In the genomic region with DNA sequence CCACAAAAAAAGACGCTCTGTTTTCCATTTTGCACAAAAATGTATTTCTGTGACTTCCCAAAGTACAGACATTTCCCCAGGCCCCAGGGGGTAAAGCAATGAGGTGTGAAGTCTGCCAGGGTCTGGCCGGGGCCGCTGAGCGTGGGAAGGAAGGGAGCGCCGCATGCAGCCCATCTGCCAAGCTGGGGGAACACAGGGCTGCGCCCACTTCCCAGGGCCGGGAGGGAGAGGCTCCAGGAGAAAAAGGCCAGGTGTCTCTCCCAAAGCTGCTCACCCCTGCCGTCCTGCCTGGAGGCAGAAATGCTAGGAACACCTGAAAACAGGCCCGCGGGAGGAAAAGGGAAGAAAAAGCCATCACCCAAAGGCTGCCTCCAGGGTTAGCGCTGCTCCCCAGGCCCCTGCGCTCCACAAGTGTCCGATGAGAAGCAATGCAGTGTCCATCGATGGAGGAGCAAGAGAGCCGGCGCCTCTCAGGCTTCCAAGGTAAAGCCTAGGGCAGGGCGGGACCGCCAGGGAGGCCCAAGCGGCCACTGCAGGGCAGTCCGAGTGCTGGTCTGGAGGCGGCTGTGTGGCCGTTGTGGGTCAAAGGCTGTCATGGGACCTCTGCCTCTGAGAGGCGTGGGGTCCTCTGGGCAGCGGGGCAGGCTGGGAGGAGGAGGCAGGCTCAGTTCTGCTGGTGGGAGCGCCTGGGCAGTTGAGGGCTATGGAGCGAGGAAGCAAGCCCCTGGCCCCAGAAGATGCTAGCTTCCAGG, we compare ENCODE assay signal across 35 cellular contexts. TPM values are rescaled to one million over a fixed set of nuclear protein-coding genes. Genes with fewer than 3 reads are reported as not detected.
DNase-seq lines count a peak whose midpoint lies in the region; ATAC-seq and TF ChIP-seq lines count a peak whose summit lies in the region.
"Had no signal": no experiment of that assay in that cellular context is flagged by ENCODE, and none has a peak within 500 bp of the region (broad histone marks: within the 10 kb centered on the region; RNA-seq: fewer than 3 reads in every experiment).

No MANE protein-coding gene starts in this region.

- no peak for TF ChIP-seq EP300 in SK-N-SH (IDR thresholded peaks at IDR 0.05; ENCODE audit: borderline replicate concordance in 1 of 2, low read depth in 1 of 2, low read length in 1 of 2)

- ATAC-seq in Right ventricle myocardium inferior (no peak), Right ventricle myocardium superior (ENCODE audit: poor library complexity) (no peak)
- no peak for ATAC-seq in stimulated activated memory B cell treated with anti-CD40 and anti-IgM and Interleukin-4, amounts not matched to agents 10 μg/mL and 1 μg/mL and 100 μg/mL, for 72 hours
- ATAC-seq: A549; activated CD4-positive, CD25-positive, alpha-beta regulatory T cell treated with anti-CD3 and anti-CD28 coated beads, Interleukin-2, amount 50 U/mL, for 24 hours; gastroesophageal sphincter; left lung; Panc1 had no signal

- POLR2A ChIA-PET in SK-N-SH (lab: Yijun Ruan, JAX): no interaction called here

- peaks cover 10% of the 10 kb centered on the region for H3F3A ChIP-seq in SK-N-SH (replicated peaks; ENCODE audit: insufficient read depth)

- H3K9me3 ChIP-seq in SK-N-SH (no peaks in the 10 kb centered on the region), endodermal cell (ENCODE audit: control insufficient read depth, low read length) (no peaks in the 10 kb centered on the region), tibial artery (no peaks in the 10 kb centered on the region)
- H3K9me3 ChIP-seq: A549, gastroesophageal sphincter, left lung, upper lobe of left lung had no signal

- no peak for TF ChIP-seq CTCF in SK-N-SH (IDR thresholded peaks at IDR 0.05)
- no peak for TF ChIP-seq CTCF in endodermal cell (conservative IDR thresholded peaks at IDR 0.05)
- no peak for TF ChIP-seq CTCF in tibial artery (IDR thresholded peaks at IDR 0.05)
- TF ChIP-seq CTCF in GM10266 (IDR thresholded peaks at IDR 0.05; ENCODE audit: control insufficient read depth, insufficient read depth, low read depth, missing control alignments): no peak

- peak overlapping the region; percentile 31 for H3K27ac Mint-ChIP-seq in endodermal cell
- H3K27ac Mint-ChIP-seq in stimulated activated memory B cell treated with anti-CD40 and anti-IgM and Interleukin-4, amounts not matched to agents 10 μg/mL and 1 μg/mL and 100 μg/mL, for 72 hours: peak overlapping the region; percentile 55
- H3K27ac Mint-ChIP-seq: activated naive CD8-positive, alpha-beta T cell treated with anti-CD3 and anti-CD28 coated beads for 36 hours; B cell; dendritic cell treated with granulocyte-macrophage colony-stimulating factor and Interleukin-4, amounts not matched to agents 40 ng/mL and 50 ng/mL, for 4 days; mesothelial cell of epicardium had no signal

- H3K36me3 Mint-ChIP-seq in endodermal cell (ENCODE audit: low read depth): peaks cover 15% of the 10 kb centered on the region
- peaks cover 20% of the 10 kb centered on the region for H3K36me3 Mint-ChIP-seq in stimulated activated memory B cell treated with anti-CD40 and anti-IgM and Interleukin-4, amounts not matched to agents 10 μg/mL and 1 μg/mL and 100 μg/mL, for 72 hours
- H3K36me3 Mint-ChIP-seq: activated naive CD8-positive, alpha-beta T cell treated with anti-CD3 and anti-CD28 coated beads for 36 hours; naive B cell had no signal

- H3K9ac ChIP-seq in SK-N-SH: no peak overlapping the region
- no peak overlapping the region for H3K9ac ChIP-seq in endodermal cell (ENCODE audit: extremely low read depth, low read length, poor library complexity, severe bottlenecking)

- H3K4me1 ChIP-seq in SK-N-SH (ENCODE audit: control insufficient read depth in 1 of 2, insufficient read depth in 2 of 2, low read depth in 1 of 2, low read length in 1 of 2) (peaks cover 0 to 27% of the 10 kb centered on the region in 2 experiments; a peak in 1 of 4 replicates), endodermal cell (ENCODE audit: control insufficient read depth, insufficient read depth, low read length) (no peaks in the 10 kb centered on the region), tibial artery (peaks cover 0 to 1% (median under 1%) of the 10 kb centered on the region in 4 donors)

- H3K4me1 Mint-ChIP-seq in endodermal cell: peaks cover 10% of the 10 kb centered on the region
- H3K4me1 Mint-ChIP-seq in stimulated activated memory B cell treated with anti-CD40 and anti-IgM and Interleukin-4, amounts not matched to agents 10 μg/mL and 1 μg/mL and 100 μg/mL, for 72 hours: peaks cover 14% of the 10 kb centered on the region

- CTCF ChIA-PET in SK-N-SH (lab: Yijun Ruan, JAX): interaction anchor here (0.9 to 1.6 kb wide), 3 partner anchors 28 to 89 kb away, joined by 3 to 5 read pairs (median 3); a partner anchor contains a TSS

- no peak overlapping the region for H3K4me3 Mint-ChIP-seq in endodermal cell
- no peak overlapping the region for H3K4me3 Mint-ChIP-seq in stimulated activated memory B cell treated with anti-CD40 and anti-IgM and Interleukin-4, amounts not matched to agents 10 μg/mL and 1 μg/mL and 100 μg/mL, for 72 hours
- H3K4me3 Mint-ChIP-seq: activated naive CD8-positive, alpha-beta T cell treated with anti-CD3 and anti-CD28 coated beads for 36 hours; B cell; dendritic cell treated with granulocyte-macrophage colony-stimulating factor and Interleukin-4, amounts not matched to agents 40 ng/mL and 50 ng/mL, for 4 days; mesothelial cell of epicardium; naive B cell had no signal

- no peaks in the 10 kb centered on the region for H3K9me3 Mint-ChIP-seq in endodermal cell
- H3K9me3 Mint-ChIP-seq in stimulated activated memory B cell treated with anti-CD40 and anti-IgM and Interleukin-4, amounts not matched to agents 10 μg/mL and 1 μg/mL and 100 μg/mL, for 72 hours: no peaks in the 10 kb centered on the region
- H3K9me3 Mint-ChIP-seq: activated naive CD8-positive, alpha-beta T cell treated with anti-CD3 and anti-CD28 coated beads for 36 hours; dendritic cell treated with granulocyte-macrophage colony-stimulating factor and Interleukin-4, amounts not matched to agents 40 ng/mL and 50 ng/mL, for 4 days; mesothelial cell of epicardium; naive B cell had no signal

- H3K79me2 ChIP-seq in SK-N-SH (ENCODE audit: insufficient read depth): no peaks in the 10 kb centered on the region

- H3K4me3 ChIP-seq in SK-N-SH (ENCODE audit: low read depth in 2 of 2, low read length in 1 of 2): no peak overlapping the region
- no peak overlapping the region for H3K4me3 ChIP-seq in endodermal cell (ENCODE audit: low read length)
- no peak overlapping the region for H3K4me3 ChIP-seq in tibial artery
- H3K4me3 ChIP-seq: A549, cardiac muscle cell, gastroesophageal sphincter, left lung, upper lobe of left lung had no signal

- H3K27me3 Mint-ChIP-seq in endodermal cell (ENCODE audit: insufficient read depth): no peaks in the 10 kb centered on the region
- H3K27me3 Mint-ChIP-seq in stimulated activated memory B cell treated with anti-CD40 and anti-IgM and Interleukin-4, amounts not matched to agents 10 μg/mL and 1 μg/mL and 100 μg/mL, for 72 hours: no peaks in the 10 kb centered on the region
- H3K27me3 Mint-ChIP-seq: activated naive CD8-positive, alpha-beta T cell treated with anti-CD3 and anti-CD28 coated beads for 36 hours; B cell; dendritic cell treated with granulocyte-macrophage colony-stimulating factor and Interleukin-4, amounts not matched to agents 40 ng/mL and 50 ng/mL, for 4 days; naive B cell had no signal

- H2AFZ ChIP-seq in SK-N-SH (ENCODE audit: low read depth): no peak overlapping the region

- 93% methylated on average over 21 of the region's 27 CpGs for WGBS in SK-N-SH (ENCODE audit: low lambda C conversion rate)
- 92% methylated on average over 20 to 27 of the region's 27 CpGs for WGBS in endodermal cell (ENCODE audit: insufficient coverage in 1 of 2, insufficient read length in 1 of 2), 2 experiments

- DNase-seq in Right ventricle myocardium inferior (ENCODE audit: missing footprints) (peak; percentile 30), Right ventricle myocardium superior (no peak), SK-N-SH (peak; percentile 58), endodermal cell (peak; percentile 69), tibial artery (no peak), NCI-H2196 treated with DMSO at 0.1 percent for 48 hours (lab: John Stamatoyannopoulos, UW; ENCODE audit: unreplicated experiment) (no peak), GM10266 (ENCODE audit: extremely low spot score) (no peak)
- DNase-seq: activated CD4-positive, alpha-beta T cell treated with anti-CD3 and anti-CD28 coated beads, Interleukin-2, amount 50 U/mL, for 48 hours; activated CD8-positive, alpha-beta memory T cell treated with anti-CD3 and anti-CD28 coated beads, Interleukin-2, amount 50 U/mL, for 48 hours; activated effector memory CD4-positive, alpha-beta T cell treated with Interleukin-2 at 50 U/mL for 16 hours; activated naive CD8-positive, alpha-beta T cell treated with anti-CD3 and anti-CD28 coated beads for 36 hours; aorta; DMS53; H7; hypothalamus; KG1; left lung; MM.1S; naive B cell; NCI-H2107; NCI-H510A; NK-92 treated with Interleukin-12 subunit alpha and Interleukin-12 subunit beta, amount 100 ng/mL, for 24 hours; small intestine; stimulated activated CD8-positive, alpha-beta memory T cell treated with anti-CD3 and anti-CD28 coated beads, Interleukin-4, amount 100 ng/mL, for 48 hours; T-helper 1 cell; upper lobe of left lung had no signal

- no peak overlapping the region for H3K4me2 ChIP-seq in SK-N-SH
- H3K4me2 ChIP-seq: A549 had no signal

- H3K27ac ChIP-seq in SK-N-SH (ENCODE audit: low read depth in 2 of 2, low read length in 1 of 2): peak overlapping the region in 1 of 2 experiments; percentile 81; a peak in 2 of 4 replicates
- H3K27ac ChIP-seq in endodermal cell (ENCODE audit: low read depth, low read length): no peak overlapping the region
- H3K27ac ChIP-seq in tibial artery: no peak overlapping the region
- H3K27ac ChIP-seq: A549, cardiac muscle cell, gastroesophageal sphincter, left lung, upper lobe of left lung had no signal

- no peak for TF ChIP-seq RAD21 in SK-N-SH (IDR thresholded peaks at IDR 0.05; ENCODE audit: low read length)

- H3K9me2 ChIP-seq in SK-N-SH: no peaks in the 10 kb centered on the region

- H3K36me3 ChIP-seq in SK-N-SH (replicated peaks in 1 of 2; ENCODE audit: control insufficient read depth in 1 of 2, insufficient read depth in 2 of 2, low read length in 1 of 2): peaks cover 0 to 4% of the 10 kb centered on the region in 2 experiments
- peaks cover 14% of the 10 kb centered on the region for H3K36me3 ChIP-seq in endodermal cell (ENCODE audit: control insufficient read depth, insufficient read depth, low read length)
- H3K36me3 ChIP-seq in tibial artery: peaks cover 20 to 50% (median 29%) of the 10 kb centered on the region in 3 donors
- H3K36me3 ChIP-seq: cardiac muscle cell had no signal

- no peaks in the 10 kb centered on the region for H3K27me3 ChIP-seq in SK-N-SH (ENCODE audit: insufficient read depth)
- no peaks in the 10 kb centered on the region for H3K27me3 ChIP-seq in endodermal cell (ENCODE audit: control insufficient read depth, insufficient read depth, low read length, poor library complexity, severe bottlenecking)
- H3K27me3 ChIP-seq in tibial artery: no peaks in the 10 kb centered on the region
- H3K27me3 ChIP-seq: cardiac muscle cell, gastroesophageal sphincter, left lung, upper lobe of left lung had no signal

- H4K20me1 ChIP-seq in SK-N-SH (ENCODE audit: insufficient read depth): no peaks in the 10 kb centered on the region

- intact Hi-C loops in Right ventricle myocardium inferior (cut with DNase I): no loop called here
- intact Hi-C loops in Right ventricle myocardium superior (cut with DNase I): no loop called here
- intact Hi-C loops in tibial artery (cut with DNase I; ENCODE audit: low total_unique reads): no loop called here

RNA-seq across cellular contexts. Expression of a gene that starts 6.0 kb away (rescaled TPM):
- total RNA-seq in Right ventricle myocardium inferior (6.4 TPM), Right ventricle myocardium superior (5.4 TPM), endodermal cell (10 to 100 TPM; 50.5 to 59.6 TPM)
- polyA plus RNA-seq in SK-N-SH (2012; rRNA removed): 36.6 and 51.3 TPM in 2 replicates
- 20.8 and 32.1 TPM in 2 replicates for polyA plus RNA-seq in SK-N-SH (2012; cell fraction: cytosol; rRNA removed)
- 26.9 and 52.8 TPM in 2 replicates for polyA plus RNA-seq in SK-N-SH (2012; cell fraction: nucleus; rRNA removed)
- 27.6 TPM for polyA plus RNA-seq in endodermal cell (2013, experiment 1 of 2)
- polyA plus RNA-seq in endodermal cell (2013, experiment 2 of 2): 26.7 TPM

RNA-seq across cellular contexts. Expression of a gene that starts 27.6 kb away (rescaled TPM):
- total RNA-seq in Right ventricle myocardium inferior (8.5 TPM), Right ventricle myocardium superior (5.7 TPM), endodermal cell (10 to 100 TPM; 26.0 to 27.2 TPM)
- polyA plus RNA-seq in SK-N-SH (2012; rRNA removed): 5.0 and 7.8 TPM in 2 replicates
- polyA plus RNA-seq in SK-N-SH (2012; cell fraction: cytosol; rRNA removed): 1.8 and 4.1 TPM in 2 replicates
- 15.1 and 16.8 TPM in 2 replicates for polyA plus RNA-seq in SK-N-SH (2012; cell fraction: nucleus; rRNA removed)
- polyA plus RNA-seq in endodermal cell (2013, experiment 1 of 2): 17.5 TPM
- 17.8 TPM for polyA plus RNA-seq in endodermal cell (2013, experiment 2 of 2)

RNA-seq across cellular contexts. Expression of a gene that starts 40.9 kb away (rescaled TPM):
- 175 TPM for total RNA-seq in Right ventricle myocardium inferior
- total RNA-seq in Right ventricle myocardium superior: 167 TPM
- 64.6 and 79.5 TPM in 2 replicates for polyA plus RNA-seq in SK-N-SH (2012; rRNA removed)
- 101 and 156 TPM in 2 replicates for polyA plus RNA-seq in SK-N-SH (2012; cell fraction: cytosol; rRNA removed)
- polyA plus RNA-seq in SK-N-SH (2012; cell fraction: nucleus; rRNA removed): 59.7 and 115 TPM in 2 replicates
- 100 to 1,000 TPM; 762 to 795 TPM for total RNA-seq in endodermal cell
- polyA plus RNA-seq in endodermal cell (2013, experiment 1 of 2): 715 TPM
- polyA plus RNA-seq in endodermal cell (2013, experiment 2 of 2): 707 TPM

RNA-seq across cellular contexts. Expression of a gene that starts 41.8 kb away (rescaled TPM):
- total RNA-seq in Right ventricle myocardium inferior (51.5 TPM), Right ventricle myocardium superior (57.3 TPM), endodermal cell (10 to 100 TPM; 33.0 to 33.8 TPM)
- polyA plus RNA-seq in SK-N-SH (2012; rRNA removed): 25.4 and 30.9 TPM in 2 replicates
- 12.0 and 17.2 TPM in 2 replicates for polyA plus RNA-seq in SK-N-SH (2012; cell fraction: cytosol; rRNA removed)
- polyA plus RNA-seq in SK-N-SH (2012; cell fraction: nucleus; rRNA removed): 46.9 and 78.6 TPM in 2 replicates
- 23.8 TPM for polyA plus RNA-seq in endodermal cell (2013, experiment 1 of 2)
- polyA plus RNA-seq in endodermal cell (2013, experiment 2 of 2): 22.5 TPM

RNA-seq across cellular contexts. Expression of a gene that starts 57.1 kb away (rescaled TPM):
- total RNA-seq in Right ventricle myocardium inferior (16.6 TPM), Right ventricle myocardium superior (16.6 TPM), endodermal cell (10 to 100 TPM; 30.2 to 34.3 TPM)
- polyA plus RNA-seq in SK-N-SH (2012; rRNA removed): 19.1 and 19.7 TPM in 2 replicates
- 10.1 and 14.8 TPM in 2 replicates for polyA plus RNA-seq in SK-N-SH (2012; cell fraction: cytosol; rRNA removed)
- 26.5 and 27.7 TPM in 2 replicates for polyA plus RNA-seq in SK-N-SH (2012; cell fraction: nucleus; rRNA removed)
- polyA plus RNA-seq in endodermal cell (2013, experiment 1 of 2): 30.9 TPM
- 27.1 TPM for polyA plus RNA-seq in endodermal cell (2013, experiment 2 of 2)

Comparison
In these comparisons a context has a peak if more than half of its experiments do, and no peak if none do; other contexts are left out.
1. DNase-seq: peak in Right ventricle myocardium inferior (single experiment), SK-N-SH (single experiment) and endodermal cell (single experiment); none in Right ventricle myocardium superior (single experiment), tibial artery (0 of 2), NCI-H2196 treated with DMSO at 0.1 percent for 48 hours (single experiment) and GM10266 (single experiment).